ENCODE assay signal across 1 cellular context in the genomic region with DNA sequence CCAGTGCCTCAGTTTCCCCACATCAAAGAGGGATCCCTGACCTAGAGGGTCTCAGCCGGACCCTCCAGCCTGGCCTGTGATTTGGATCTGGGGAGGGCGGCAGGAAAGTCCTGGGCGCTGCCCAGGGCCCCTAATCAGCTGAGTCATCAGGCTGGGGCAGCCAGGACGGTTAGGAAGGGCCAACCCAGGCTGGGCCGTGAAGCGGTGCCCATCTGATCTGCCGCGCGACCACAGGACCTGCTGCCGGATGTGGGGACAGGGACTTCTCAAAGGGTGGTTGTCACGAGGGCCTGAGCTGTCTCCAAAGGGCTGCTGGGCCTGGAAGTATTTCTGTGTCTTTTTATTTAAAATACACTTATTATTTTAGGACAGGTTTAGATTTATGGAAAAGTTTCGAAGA.
TF ChIP-seq lines count a peak whose summit lies in the region.

No MANE protein-coding gene starts in this region.

TF ChIP-seq in HepG2, 621 proteins besides CTCF, POLR2A, EP300 and RAD21:
- TF ChIP-seq ZNF160 (CRISPR knock-in tag; IDR thresholded peaks at IDR 0.05) (no peak), MEIS2 (CRISPR knock-in tag; IDR thresholded peaks at IDR 0.05) (no peak), CCDC6 (CRISPR knock-in tag; IDR thresholded peaks at IDR 0.05) (no peak), ZNF253 (CRISPR knock-in tag; IDR thresholded peaks at IDR 0.05; ENCODE audit: borderline replicate concordance) (no peak), FOSL2 (CRISPR knock-in tag; IDR thresholded peaks at IDR 0.05) (0 out of 2 replicates have a peak, but pooled peaks have one; percentile 12)
- TF ChIP-seq, protein P1, sequence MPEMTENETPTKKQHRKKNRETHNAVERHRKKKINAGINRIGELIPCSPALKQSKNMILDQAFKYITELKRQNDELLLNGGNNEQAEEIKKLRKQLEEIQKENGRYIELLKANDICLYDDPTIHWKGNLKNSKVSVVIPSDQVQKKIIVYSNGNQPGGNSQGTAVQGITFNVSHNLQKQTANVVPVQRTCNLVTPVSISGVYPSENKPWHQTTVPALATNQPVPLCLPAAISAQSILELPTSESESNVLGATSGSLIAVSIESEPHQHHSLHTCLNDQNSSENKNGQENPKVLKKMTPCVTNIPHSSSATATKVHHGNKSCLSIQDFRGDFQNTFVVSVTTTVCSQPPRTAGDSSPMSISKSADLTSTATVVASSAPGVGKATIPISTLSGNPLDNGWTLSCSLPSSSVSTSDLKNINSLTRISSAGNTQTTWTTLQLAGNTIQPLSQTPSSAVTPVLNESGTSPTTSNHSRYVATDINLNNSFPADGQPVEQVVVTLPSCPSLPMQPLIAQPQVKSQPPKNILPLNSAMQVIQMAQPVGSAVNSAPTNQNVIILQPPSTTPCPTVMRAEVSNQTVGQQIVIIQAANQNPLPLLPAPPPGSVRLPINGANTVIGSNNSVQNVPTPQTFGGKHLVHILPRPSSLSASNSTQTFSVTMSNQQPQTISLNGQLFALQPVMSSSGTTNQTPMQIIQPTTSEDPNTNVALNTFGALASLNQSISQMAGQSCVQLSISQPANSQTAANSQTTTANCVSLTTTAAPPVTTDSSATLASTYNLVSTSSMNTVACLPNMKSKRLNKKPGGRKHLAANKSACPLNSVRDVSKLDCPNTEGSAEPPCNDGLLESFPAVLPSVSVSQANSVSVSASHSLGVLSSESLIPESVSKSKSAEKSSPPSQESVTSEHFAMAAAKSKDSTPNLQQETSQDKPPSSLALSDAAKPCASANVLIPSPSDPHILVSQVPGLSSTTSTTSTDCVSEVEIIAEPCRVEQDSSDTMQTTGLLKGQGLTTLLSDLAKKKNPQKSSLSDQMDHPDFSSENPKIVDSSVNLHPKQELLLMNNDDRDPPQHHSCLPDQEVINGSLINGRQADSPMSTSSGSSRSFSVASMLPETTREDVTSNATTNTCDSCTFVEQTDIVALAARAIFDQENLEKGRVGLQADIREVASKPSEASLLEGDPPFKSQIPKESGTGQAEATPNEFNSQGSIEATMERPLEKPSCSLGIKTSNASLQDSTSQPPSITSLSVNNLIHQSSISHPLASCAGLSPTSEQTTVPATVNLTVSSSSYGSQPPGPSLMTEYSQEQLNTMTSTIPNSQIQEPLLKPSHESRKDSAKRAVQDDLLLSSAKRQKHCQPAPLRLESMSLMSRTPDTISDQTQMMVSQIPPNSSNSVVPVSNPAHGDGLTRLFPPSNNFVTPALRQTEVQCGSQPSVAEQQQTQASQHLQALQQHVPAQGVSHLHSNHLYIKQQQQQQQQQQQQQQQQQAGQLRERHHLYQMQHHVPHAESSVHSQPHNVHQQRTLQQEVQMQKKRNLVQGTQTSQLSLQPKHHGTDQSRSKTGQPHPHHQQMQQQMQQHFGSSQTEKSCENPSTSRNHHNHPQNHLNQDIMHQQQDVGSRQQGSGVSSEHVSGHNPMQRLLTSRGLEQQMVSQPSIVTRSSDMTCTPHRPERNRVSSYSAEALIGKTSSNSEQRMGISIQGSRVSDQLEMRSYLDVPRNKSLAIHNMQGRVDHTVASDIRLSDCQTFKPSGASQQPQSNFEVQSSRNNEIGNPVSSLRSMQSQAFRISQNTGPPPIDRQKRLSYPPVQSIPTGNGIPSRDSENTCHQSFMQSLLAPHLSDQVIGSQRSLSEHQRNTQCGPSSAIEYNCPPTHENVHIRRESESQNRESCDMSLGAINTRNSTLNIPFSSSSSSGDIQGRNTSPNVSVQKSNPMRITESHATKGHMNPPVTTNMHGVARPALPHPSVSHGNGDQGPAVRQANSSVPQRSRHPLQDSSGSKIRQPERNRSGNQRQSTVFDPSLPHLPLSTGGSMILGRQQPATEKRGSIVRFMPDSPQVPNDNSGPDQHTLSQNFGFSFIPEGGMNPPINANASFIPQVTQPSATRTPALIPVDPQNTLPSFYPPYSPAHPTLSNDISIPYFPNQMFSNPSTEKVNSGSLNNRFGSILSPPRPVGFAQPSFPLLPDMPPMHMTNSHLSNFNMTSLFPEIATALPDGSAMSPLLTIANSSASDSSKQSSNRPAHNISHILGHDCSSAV (CRISPR knock-in tag; IDR thresholded peaks at IDR 0.05; ENCODE audit: borderline replicate concordance), result no peak
- TF ChIP-seq, protein P2, sequence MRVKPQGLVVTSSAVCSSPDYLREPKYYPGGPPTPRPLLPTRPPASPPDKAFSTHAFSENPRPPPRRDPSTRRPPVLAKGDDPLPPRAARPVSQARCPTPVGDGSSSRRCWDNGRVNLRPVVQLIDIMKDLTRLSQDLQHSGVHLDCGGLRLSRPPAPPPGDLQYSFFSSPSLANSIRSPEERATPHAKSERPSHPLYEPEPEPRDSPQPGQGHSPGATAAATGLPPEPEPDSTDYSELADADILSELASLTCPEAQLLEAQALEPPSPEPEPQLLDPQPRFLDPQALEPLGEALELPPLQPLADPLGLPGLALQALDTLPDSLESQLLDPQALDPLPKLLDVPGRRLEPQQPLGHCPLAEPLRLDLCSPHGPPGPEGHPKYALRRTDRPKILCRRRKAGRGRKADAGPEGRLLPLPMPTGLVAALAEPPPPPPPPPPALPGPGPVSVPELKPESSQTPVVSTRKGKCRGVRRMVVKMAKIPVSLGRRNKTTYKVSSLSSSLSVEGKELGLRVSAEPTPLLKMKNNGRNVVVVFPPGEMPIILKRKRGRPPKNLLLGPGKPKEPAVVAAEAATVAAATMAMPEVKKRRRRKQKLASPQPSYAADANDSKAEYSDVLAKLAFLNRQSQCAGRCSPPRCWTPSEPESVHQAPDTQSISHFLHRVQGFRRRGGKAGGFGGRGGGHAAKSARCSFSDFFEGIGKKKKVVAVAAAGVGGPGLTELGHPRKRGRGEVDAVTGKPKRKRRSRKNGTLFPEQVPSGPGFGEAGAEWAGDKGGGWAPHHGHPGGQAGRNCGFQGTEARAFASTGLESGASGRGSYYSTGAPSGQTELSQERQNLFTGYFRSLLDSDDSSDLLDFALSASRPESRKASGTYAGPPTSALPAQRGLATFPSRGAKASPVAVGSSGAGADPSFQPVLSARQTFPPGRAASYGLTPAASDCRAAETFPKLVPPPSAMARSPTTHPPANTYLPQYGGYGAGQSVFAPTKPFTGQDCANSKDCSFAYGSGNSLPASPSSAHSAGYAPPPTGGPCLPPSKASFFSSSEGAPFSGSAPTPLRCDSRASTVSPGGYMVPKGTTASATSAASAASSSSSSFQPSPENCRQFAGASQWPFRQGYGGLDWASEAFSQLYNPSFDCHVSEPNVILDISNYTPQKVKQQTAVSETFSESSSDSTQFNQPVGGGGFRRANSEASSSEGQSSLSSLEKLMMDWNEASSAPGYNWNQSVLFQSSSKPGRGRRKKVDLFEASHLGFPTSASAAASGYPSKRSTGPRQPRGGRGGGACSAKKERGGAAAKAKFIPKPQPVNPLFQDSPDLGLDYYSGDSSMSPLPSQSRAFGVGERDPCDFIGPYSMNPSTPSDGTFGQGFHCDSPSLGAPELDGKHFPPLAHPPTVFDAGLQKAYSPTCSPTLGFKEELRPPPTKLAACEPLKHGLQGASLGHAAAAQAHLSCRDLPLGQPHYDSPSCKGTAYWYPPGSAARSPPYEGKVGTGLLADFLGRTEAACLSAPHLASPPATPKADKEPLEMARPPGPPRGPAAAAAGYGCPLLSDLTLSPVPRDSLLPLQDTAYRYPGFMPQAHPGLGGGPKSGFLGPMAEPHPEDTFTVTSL (CRISPR knock-in tag; IDR thresholded peaks at IDR 0.05; ENCODE audit: borderline replicate concordance), result no peak
